ENCODE assay signal across 8 cellular contexts in genomic region chr7:75156913-75157399, GRCh38.
DNase-seq lines count a peak whose midpoint lies in the region; ATAC-seq, FAIRE-seq and TF ChIP-seq lines count a peak whose summit lies in the region.
"Not testable (repeated sequence)": the region's sequence is repeated elsewhere in the genome, so short reads cannot be mapped to it uniquely, and the experiment has no call there.

No MANE protein-coding gene starts in this region.

- not testable (repeated sequence) for H3K4me1 ChIP-seq in adipocyte (ENCODE audit: control insufficient read depth, insufficient read depth, low read length)

- intact Hi-C loops in activated CD4-positive, alpha-beta T cell treated with anti-CD3 and anti-CD28 coated beads for 36 hours (cut with DNase I, micrococcal nuclease); left cardiac atrium (cut with DNase I); posterior cingulate gyrus (cut with DNase I): not testable (repeated sequence)

- ATAC-seq in GM21737 (IDR thresholded peaks at IDR 0.05; ENCODE audit: unreplicated experiment) (peak; percentile 86), HG03439 (IDR thresholded peaks at IDR 0.05; ENCODE audit: unreplicated experiment) (peak; percentile 88), left cardiac atrium (peak; percentile 98)
- ATAC-seq in activated CD4-positive, alpha-beta T cell treated with anti-CD3 and anti-CD28 coated beads for 36 hours, result peak; percentile 97

- TF ChIP-seq POLR2A in GM12892 (IDR thresholded peaks at IDR 0.05; ENCODE audit: low read depth, low read length), result not testable (repeated sequence)

- not testable (repeated sequence) for H3K27me3 Mint-ChIP-seq in activated CD4-positive, alpha-beta T cell treated with anti-CD3 and anti-CD28 coated beads for 36 hours

- H3K4me1 Mint-ChIP-seq in activated CD4-positive, alpha-beta T cell treated with anti-CD3 and anti-CD28 coated beads for 36 hours, result not testable (repeated sequence)

- H3K9me3 ChIP-seq in adipocyte (ENCODE audit: control insufficient read depth, low read length), result not testable (repeated sequence)

- POLR2A ChIA-PET in activated CD4-positive, alpha-beta T cell treated with anti-CD3 and anti-CD28 coated beads for 36 hours (lab: Charles Lee), result not testable (repeated sequence)

- not testable (repeated sequence) for H3K36me3 Mint-ChIP-seq in activated CD4-positive, alpha-beta T cell treated with anti-CD3 and anti-CD28 coated beads for 36 hours (ENCODE audit: low read depth)

- not testable (repeated sequence) for H3K27me3 ChIP-seq in adipocyte (replicated peaks; ENCODE audit: control insufficient read depth, insufficient read depth, low read length)

- CTCF ChIA-PET in activated CD4-positive, alpha-beta T cell treated with anti-CD3 and anti-CD28 coated beads for 36 hours (lab: Charles Lee), result not testable (repeated sequence)

- H3K36me3 ChIP-seq in adipocyte (ENCODE audit: control insufficient read depth, insufficient read depth, low read length, severe bottlenecking), result not testable (repeated sequence)

- not testable (repeated sequence) for H3K9ac ChIP-seq in adipocyte (ENCODE audit: low read length)

- H3K9me3 Mint-ChIP-seq in activated CD4-positive, alpha-beta T cell treated with anti-CD3 and anti-CD28 coated beads for 36 hours (ENCODE audit: low read depth), result not testable (repeated sequence)

- H3K27ac Mint-ChIP-seq in activated CD4-positive, alpha-beta T cell treated with anti-CD3 and anti-CD28 coated beads for 36 hours, result not testable (repeated sequence)

- peak overlapping the region; percentile 66 for H3K4me3 ChIP-seq in adipocyte (ENCODE audit: low read length)

- DNase-seq in GM12892 (ENCODE audit: insufficient read length); adipocyte (ENCODE audit: low read depth): not testable (repeated sequence)
- DNase-seq in activated CD4-positive, alpha-beta T cell treated with anti-CD3 and anti-CD28 coated beads for 36 hours, result peak; percentile 96
- peak; percentile 93 for DNase-seq in left cardiac atrium
- DNase-seq in posterior cingulate gyrus, result peak; percentile 91 to 99 (median 94)
- peak; percentile 82 for DNase-seq in stimulated activated CD8-positive, alpha-beta memory T cell treated with anti-CD3 and anti-CD28 coated beads, Interleukin-7, amount 100 ng/mL, for 24 hours (ENCODE audit: low read depth)

- H3K4me3 Mint-ChIP-seq in activated CD4-positive, alpha-beta T cell treated with anti-CD3 and anti-CD28 coated beads for 36 hours, result not testable (repeated sequence)

- peak; percentile 5 for FAIRE-seq in GM12892 (lab: Jason Lieb, UNC)
